Comparison of ENCODE assay signal across 18 cellular contexts in the genomic region with DNA sequence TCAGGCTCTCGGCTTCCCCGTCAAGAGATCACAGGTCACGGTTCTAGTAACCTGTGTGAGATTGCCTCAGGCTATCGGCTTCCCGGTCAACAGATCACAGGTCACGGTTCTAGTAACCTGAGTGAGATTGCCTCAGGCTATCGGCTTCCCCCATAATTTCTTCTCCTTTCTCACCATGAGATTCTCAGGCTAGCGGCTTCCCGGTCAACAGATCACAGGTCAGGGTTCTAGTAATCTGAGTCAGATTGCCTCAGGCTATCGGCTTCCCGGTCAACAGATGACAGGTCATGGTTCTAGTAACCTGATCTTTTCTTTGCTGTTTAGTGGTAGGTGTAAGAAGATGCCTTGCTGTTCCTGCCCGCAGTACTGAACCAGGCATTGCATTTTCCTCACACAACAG.
DNase-seq lines count a peak whose midpoint lies in the region; ATAC-seq and TF ChIP-seq lines count a peak whose summit lies in the region.
"Had no signal": no experiment of that assay in that cellular context is flagged by ENCODE, and none has a peak within 500 bp of the region (broad histone marks: within the 10 kb centered on the region; RNA-seq: fewer than 3 reads in every experiment).

No MANE protein-coding gene starts in this region.

- 88 to 89% methylated on average over 7 to 12 of the region's 12 CpGs for WGBS in endodermal cell (ENCODE audit: insufficient coverage in 1 of 2, insufficient read length in 1 of 2), 2 experiments
- 87% methylated on average over 11 of the region's 12 CpGs for WGBS in mesenchymal stem cell

- no peaks in the 10 kb centered on the region for H3K79me1 ChIP-seq in mesenchymal stem cell (replicated peaks; ENCODE audit: low read length, poor library complexity, severe bottlenecking)

- no peak overlapping the region for H2BK120ac ChIP-seq in mesenchymal stem cell (ENCODE audit: low read depth, low read length)

- H2BK15ac ChIP-seq in mesenchymal stem cell (ENCODE audit: low read depth, poor library complexity, severe bottlenecking), result no peak overlapping the region

- no peak overlapping the region for H4K91ac ChIP-seq in mesenchymal stem cell (ENCODE audit: low read length)

- H3K4me3 ChIP-seq in endodermal cell (ENCODE audit: low read length), result no peak overlapping the region
- H3K4me3 ChIP-seq in mesenchymal stem cell (ENCODE audit: insufficient read depth in 1 of 2, low read depth in 1 of 2, low read length in 2 of 2), result no peak overlapping the region
- H3K4me3 ChIP-seq: A549, HAP-1 had no signal

- peak; percentile 44 for ATAC-seq in left lobe of liver
- ATAC-seq: A549 had no signal

- no peak overlapping the region for H2AK5ac ChIP-seq in mesenchymal stem cell (ENCODE audit: low read length, severe bottlenecking)

- no peak overlapping the region for H3K4me2 ChIP-seq in mesenchymal stem cell (ENCODE audit: low read length, poor library complexity, severe bottlenecking)
- H3K4me2 ChIP-seq: A549 had no signal

- no peak overlapping the region for H3K23ac ChIP-seq in mesenchymal stem cell (ENCODE audit: low read length in 2 of 2)

- H3K9ac ChIP-seq in endodermal cell (ENCODE audit: extremely low read depth, low read length, poor library complexity, severe bottlenecking) (no peak overlapping the region), mesenchymal stem cell (ENCODE audit: low read length) (no peak overlapping the region)

- H4K8ac ChIP-seq in mesenchymal stem cell (ENCODE audit: low read length), result no peak overlapping the region

- H3K4me1 ChIP-seq in endodermal cell (ENCODE audit: control insufficient read depth, insufficient read depth, low read length), result no peaks in the 10 kb centered on the region
- no peaks in the 10 kb centered on the region for H3K4me1 ChIP-seq in mesenchymal stem cell (ENCODE audit: control insufficient read depth, insufficient read depth, low read depth, low read length)
- H3K4me1 ChIP-seq: A549 had no signal

- peaks cover 21% of the 10 kb centered on the region for H3K27me3 Mint-ChIP-seq in endodermal cell (ENCODE audit: insufficient read depth)
- no peaks in the 10 kb centered on the region for H3K27me3 Mint-ChIP-seq in mesothelial cell of epicardium (ENCODE audit: low read depth)

- H3K27ac ChIP-seq in endodermal cell (ENCODE audit: low read depth, low read length) (no peak overlapping the region), mesenchymal stem cell (ENCODE audit: low read length, poor library complexity, severe bottlenecking) (no peak overlapping the region)
- H3K27ac ChIP-seq: A549, C4-2B, HL-60 had no signal

- DNase-seq in ELF-1 (ENCODE audit: low read depth, low spot score), result peak; percentile 90
- DNase-seq in HT1080 (ENCODE audit: low read depth), result peak; percentile 4
- DNase-seq in endodermal cell, result peak; percentile 53
- DNase-seq in left lobe of liver (ENCODE audit: low spot score), result no peak
- DNase-seq in mesenchymal stem cell, result no peak
- no peak for DNase-seq in ureter (ENCODE audit: low spot score)
- no peak for DNase-seq in SKM-1 (lab: John Stamatoyannopoulos, UW; ENCODE audit: unreplicated experiment)
- no peak for DNase-seq in mesothelial cell of epicardium (ENCODE audit: low spot score in 2 of 2, unreplicated experiment in 2 of 2)
- DNase-seq: DMS 273 treated with DMSO at 0.1 percent for 48 hours, KBM-7, NCI-H1048, NCI-H1694, NCI-H524, SHP77 treated with DMSO at 0.1 percent for 48 hours had no signal

- H2BK12ac ChIP-seq in mesenchymal stem cell (ENCODE audit: low read length in 2 of 2), result no peak overlapping the region

- TF ChIP-seq CTCF in endodermal cell (conservative IDR thresholded peaks at IDR 0.05) (no peak), mesothelial cell of epicardium (IDR thresholded peaks at IDR 0.05; ENCODE audit: unreplicated experiment) (no peak)

- no peak overlapping the region for H3K18ac ChIP-seq in mesenchymal stem cell (ENCODE audit: low read depth in 1 of 2, low read length in 2 of 2)

- H3K9me3 Mint-ChIP-seq in endodermal cell (peaks cover 2% of the 10 kb centered on the region), mesothelial cell of epicardium (peaks cover 4% of the 10 kb centered on the region)

- H3K36me3 Mint-ChIP-seq in endodermal cell (ENCODE audit: low read depth), result no peaks in the 10 kb centered on the region
- peaks cover 2% of the 10 kb centered on the region for H3K36me3 Mint-ChIP-seq in mesothelial cell of epicardium

- H3K4me3 Mint-ChIP-seq in endodermal cell (no peak overlapping the region), mesothelial cell of epicardium (no peak overlapping the region)

- H3K4me1 Mint-ChIP-seq in endodermal cell, result no peaks in the 10 kb centered on the region
- no peaks in the 10 kb centered on the region for H3K4me1 Mint-ChIP-seq in mesothelial cell of epicardium

- no peak overlapping the region for H3K14ac ChIP-seq in mesenchymal stem cell (ENCODE audit: low read length in 2 of 2)

- no peak overlapping the region for H3K4ac ChIP-seq in mesenchymal stem cell (ENCODE audit: low read depth in 1 of 2, low read length in 2 of 2)

- H2AFZ ChIP-seq in mesenchymal stem cell (ENCODE audit: low read depth, low read length), result no peak overlapping the region

- peaks cover 42% of the 10 kb centered on the region for H3K27me3 ChIP-seq in endodermal cell (ENCODE audit: control insufficient read depth, insufficient read depth, low read length, poor library complexity, severe bottlenecking)
- no peaks in the 10 kb centered on the region for H3K27me3 ChIP-seq in mesenchymal stem cell (ENCODE audit: control insufficient read depth in 1 of 2, insufficient read depth in 1 of 2, low read length in 2 of 2)

- H3K27ac Mint-ChIP-seq in endodermal cell (no peak overlapping the region), mesothelial cell of epicardium (no peak overlapping the region)

- H2BK5ac ChIP-seq in mesenchymal stem cell (ENCODE audit: low read depth, low read length, poor library complexity, severe bottlenecking), result no peak overlapping the region

- H3K36me3 ChIP-seq in endodermal cell (ENCODE audit: control insufficient read depth, insufficient read depth, low read length) (no peaks in the 10 kb centered on the region), mesenchymal stem cell (ENCODE audit: control insufficient read depth in 1 of 2, insufficient read depth in 2 of 2, low read depth in 1 of 2, low read length in 2 of 2) (no peaks in the 10 kb centered on the region)
- H3K36me3 ChIP-seq: HAP-1 had no signal

- H3K9me3 ChIP-seq in endodermal cell (ENCODE audit: control insufficient read depth, low read length) (peaks cover 3% of the 10 kb centered on the region), mesenchymal stem cell (ENCODE audit: control insufficient read depth, low read length) (no peaks in the 10 kb centered on the region)

Comparison
In these comparisons a context has a peak if more than half of its experiments do, and no peak if none do; other contexts are left out.
1. DNase-seq: peak in ELF-1 (single experiment), HT1080 (single experiment) and endodermal cell (single experiment); none in left lobe of liver (single experiment), mesenchymal stem cell (single experiment), ureter (single experiment), SKM-1 (single experiment) and mesothelial cell of epicardium (0 of 2).